12 cellular contexts compared by ENCODE assay signal in genomic region chr5:75023368-75024159, GRCh38. TPM values are rescaled to one million over a fixed set of nuclear protein-coding genes. Genes with fewer than 3 reads are reported as not detected.
DNase-seq lines count a peak whose midpoint lies in the region; ATAC-seq and TF ChIP-seq lines count a peak whose summit lies in the region.
"Had no signal": no experiment of that assay in that cellular context is flagged by ENCODE, and none has a peak within 500 bp of the region (broad histone marks: within the 10 kb centered on the region; RNA-seq: fewer than 3 reads in every experiment).

No MANE protein-coding gene starts in this region.

- TF ChIP-seq CTCF in chondrocyte (IDR thresholded peaks at IDR 0.05) = no peak

- H3K36me3 Mint-ChIP-seq in activated T-cell treated with anti-CD3 and anti-CD28 coated beads, Interleukin-2, amount 50 U/mL, for 72 hours (ENCODE audit: insufficient read depth in 2 of 2) = no peaks in the 10 kb centered on the region
- H3K36me3 Mint-ChIP-seq in activated CD4-positive, alpha-beta T cell treated with anti-CD3 and anti-CD28 coated beads, Interleukin-2, amount 10 ng/mL, durations not matched to agents 24 days and 14 days (ENCODE audit: low read depth) = no peaks in the 10 kb centered on the region
- H3K36me3 Mint-ChIP-seq in effector memory CD8-positive, alpha-beta T cell (ENCODE audit: insufficient read depth) = no peaks in the 10 kb centered on the region
- H3K36me3 Mint-ChIP-seq in chondrocyte (ENCODE audit: low read depth) = no peaks in the 10 kb centered on the region
- H3K36me3 Mint-ChIP-seq: stimulated activated naive B cell treated with anti-CD40 and anti-IgM and Interleukin-4, amounts not matched to agents 10 μg/mL and 1 μg/mL and 100 μg/mL, for 72 hours had no signal

- peak; percentile 81 to 90 for ATAC-seq in activated T-cell treated with anti-CD3 and anti-CD28 coated beads, Interleukin-2, amount 50 U/mL, for 72 hours (replicated peaks in 1 of 2)
- peak; percentile 99 for ATAC-seq in effector memory CD8-positive, alpha-beta T cell (replicated peaks)
- ATAC-seq: HepG2; stimulated activated naive B cell treated with anti-CD40 and anti-IgM and Interleukin-4, amounts not matched to agents 10 μg/mL and 1 μg/mL and 100 μg/mL, for 72 hours had no signal

- peaks cover 28% of the 10 kb centered on the region for H3K4me1 Mint-ChIP-seq in activated T-cell treated with anti-CD3 and anti-CD28 coated beads, Interleukin-2, amount 50 U/mL, for 72 hours (ENCODE audit: low read depth)
- peaks cover 17% of the 10 kb centered on the region for H3K4me1 Mint-ChIP-seq in activated CD4-positive, alpha-beta T cell treated with anti-CD3 and anti-CD28 coated beads, Interleukin-2, amount 10 ng/mL, durations not matched to agents 24 days and 14 days
- H3K4me1 Mint-ChIP-seq in effector memory CD8-positive, alpha-beta T cell (ENCODE audit: low read depth in 2 of 2) = peaks cover 18 to 46% of the 10 kb centered on the region in 2 donors
- H3K4me1 Mint-ChIP-seq in chondrocyte (ENCODE audit: low read depth) = peaks cover 8% of the 10 kb centered on the region
- H3K4me1 Mint-ChIP-seq: stimulated activated naive B cell treated with anti-CD40 and anti-IgM and Interleukin-4, amounts not matched to agents 10 μg/mL and 1 μg/mL and 100 μg/mL, for 72 hours had no signal

- H3K27me3 Mint-ChIP-seq in activated T-cell treated with anti-CD3 and anti-CD28 coated beads, Interleukin-2, amount 50 U/mL, for 72 hours (ENCODE audit: low read depth) = no peaks in the 10 kb centered on the region
- H3K27me3 Mint-ChIP-seq in activated CD4-positive, alpha-beta T cell treated with anti-CD3 and anti-CD28 coated beads, Interleukin-2, amount 10 ng/mL, durations not matched to agents 24 days and 14 days = peaks cover 2% of the 10 kb centered on the region
- no peaks in the 10 kb centered on the region for H3K27me3 Mint-ChIP-seq in effector memory CD8-positive, alpha-beta T cell
- no peaks in the 10 kb centered on the region for H3K27me3 Mint-ChIP-seq in chondrocyte (ENCODE audit: low read depth)

- peak; percentile 14 to 32 for DNase-seq in activated T-cell treated with anti-CD3 and anti-CD28 coated beads, Interleukin-2, amount 50 U/mL, for 72 hours
- no peak for DNase-seq in activated T-cell treated with anti-CD3 and anti-CD28 coated beads, Interleukin-2, amount 50 U/mL, for 48 hours
- DNase-seq in activated CD4-positive, alpha-beta T cell treated with anti-CD3 and anti-CD28 coated beads, Interleukin-2, amount 10 ng/mL, durations not matched to agents 24 days and 14 days = peak; percentile 69
- peak; percentile 20 to 36 (median 24) for DNase-seq in effector memory CD8-positive, alpha-beta T cell
- DNase-seq in stimulated activated CD8-positive, alpha-beta memory T cell treated with anti-CD3 and anti-CD28 coated beads, Interleukin-4, amount 100 ng/mL, for 24 hours (ENCODE audit: low read depth) = peak; percentile 4
- no peak for DNase-seq in head of caudate nucleus
- no peak for DNase-seq in medulla oblongata (ENCODE audit: extremely low spot score)
- no peak for DNase-seq in chondrocyte (ENCODE audit: low spot score)
- DNase-seq: NCI-H1417 treated with DMSO at 0.1 percent for 48 hours; NCI-H510A treated with DMSO at 0.1 percent for 48 hours; stimulated activated naive B cell treated with anti-CD40 and anti-IgM and Interleukin-4, amounts not matched to agents 10 μg/mL and 1 μg/mL and 100 μg/mL, for 72 hours had no signal

- no peaks in the 10 kb centered on the region for H3K9me3 Mint-ChIP-seq in activated T-cell treated with anti-CD3 and anti-CD28 coated beads, Interleukin-2, amount 50 U/mL, for 72 hours
- H3K9me3 Mint-ChIP-seq in activated CD4-positive, alpha-beta T cell treated with anti-CD3 and anti-CD28 coated beads, Interleukin-2, amount 10 ng/mL, durations not matched to agents 24 days and 14 days = no peaks in the 10 kb centered on the region
- H3K9me3 Mint-ChIP-seq in effector memory CD8-positive, alpha-beta T cell = no peaks in the 10 kb centered on the region
- no peaks in the 10 kb centered on the region for H3K9me3 Mint-ChIP-seq in chondrocyte (ENCODE audit: low read depth)

- peak overlapping the region; percentile 31 to 60 for H3K4me3 Mint-ChIP-seq in activated T-cell treated with anti-CD3 and anti-CD28 coated beads, Interleukin-2, amount 50 U/mL, for 72 hours
- H3K4me3 Mint-ChIP-seq in activated CD4-positive, alpha-beta T cell treated with anti-CD3 and anti-CD28 coated beads, Interleukin-2, amount 10 ng/mL, durations not matched to agents 24 days and 14 days = no peak overlapping the region
- H3K4me3 Mint-ChIP-seq in effector memory CD8-positive, alpha-beta T cell = peak overlapping the region; percentile 53 to 65
- no peak overlapping the region for H3K4me3 Mint-ChIP-seq in chondrocyte (ENCODE audit: unreplicated experiment)
- H3K4me3 Mint-ChIP-seq: stimulated activated naive B cell treated with anti-CD40 and anti-IgM and Interleukin-4, amounts not matched to agents 10 μg/mL and 1 μg/mL and 100 μg/mL, for 72 hours had no signal

- H3K27ac Mint-ChIP-seq in activated T-cell treated with anti-CD3 and anti-CD28 coated beads, Interleukin-2, amount 50 U/mL, for 72 hours = peak overlapping the region; percentile 56
- no peak overlapping the region for H3K27ac Mint-ChIP-seq in activated CD4-positive, alpha-beta T cell treated with anti-CD3 and anti-CD28 coated beads, Interleukin-2, amount 10 ng/mL, durations not matched to agents 24 days and 14 days
- H3K27ac Mint-ChIP-seq in effector memory CD8-positive, alpha-beta T cell = peak overlapping the region; percentile 72 to 80
- H3K27ac Mint-ChIP-seq in chondrocyte (ENCODE audit: unreplicated experiment) = no peak overlapping the region
- H3K27ac Mint-ChIP-seq: stimulated activated naive B cell treated with anti-CD40 and anti-IgM and Interleukin-4, amounts not matched to agents 10 μg/mL and 1 μg/mL and 100 μg/mL, for 72 hours had no signal

- intact Hi-C loops in activated CD4-positive, alpha-beta T cell treated with anti-CD3 and anti-CD28 coated beads, Interleukin-2, amount 10 ng/mL, durations not matched to agents 24 days and 14 days (cut with micrococcal nuclease) = no loop called here
- intact Hi-C loops in head of caudate nucleus (cut with DNase I) = no loop called here

RNA-seq across cellular contexts. Expression of gene GCNT4, which starts 28.8 kb away (rescaled TPM):
- 1 to 10 TPM; 3.2 to 4.5 TPM for total RNA-seq in activated T-cell treated with anti-CD3 and anti-CD28 coated beads, Interleukin-2, amount 50 U/mL, for 72 hours
- 0.52 and 0.70 TPM in 2 replicates for total RNA-seq in activated CD4-positive, alpha-beta T cell treated with anti-CD3 and anti-CD28 coated beads, Interleukin-2, amount 10 ng/mL, durations not matched to agents 24 days and 14 days
- total RNA-seq in chondrocyte = 0.65 to 2.6 TPM (median 2.6 TPM) in 3 replicates

Comparison
In these comparisons a context has a peak if more than half of its experiments do, and no peak if none do; other contexts are left out.
1. DNase-seq: peak in activated T-cell treated with anti-CD3 and anti-CD28 coated beads, Interleukin-2, amount 50 U/mL, for 72 hours (2 of 2), activated CD4-positive, alpha-beta T cell treated with anti-CD3 and anti-CD28 coated beads, Interleukin-2, amount 10 ng/mL, durations not matched to agents 24 days and 14 days (single experiment), effector memory CD8-positive, alpha-beta T cell (3 of 3) and stimulated activated CD8-positive, alpha-beta memory T cell treated with anti-CD3 and anti-CD28 coated beads, Interleukin-4, amount 100 ng/mL, for 24 hours (single experiment); none in activated T-cell treated with anti-CD3 and anti-CD28 coated beads, Interleukin-2, amount 50 U/mL, for 48 hours (0 of 2), head of caudate nucleus (0 of 42), medulla oblongata (single experiment) and chondrocyte (single experiment).
2. H3K27ac Mint-ChIP-seq: peak in activated T-cell treated with anti-CD3 and anti-CD28 coated beads, Interleukin-2, amount 50 U/mL, for 72 hours (single experiment) and effector memory CD8-positive, alpha-beta T cell (2 of 2); none in activated CD4-positive, alpha-beta T cell treated with anti-CD3 and anti-CD28 coated beads, Interleukin-2, amount 10 ng/mL, durations not matched to agents 24 days and 14 days (single experiment) and chondrocyte (single experiment).
3. H3K4me3 Mint-ChIP-seq: peak in activated T-cell treated with anti-CD3 and anti-CD28 coated beads, Interleukin-2, amount 50 U/mL, for 72 hours (2 of 2) and effector memory CD8-positive, alpha-beta T cell (2 of 2); none in activated CD4-positive, alpha-beta T cell treated with anti-CD3 and anti-CD28 coated beads, Interleukin-2, amount 10 ng/mL, durations not matched to agents 24 days and 14 days (single experiment) and chondrocyte (single experiment).